1 cellular context compared by ENCODE assay signal in the genomic region with DNA sequence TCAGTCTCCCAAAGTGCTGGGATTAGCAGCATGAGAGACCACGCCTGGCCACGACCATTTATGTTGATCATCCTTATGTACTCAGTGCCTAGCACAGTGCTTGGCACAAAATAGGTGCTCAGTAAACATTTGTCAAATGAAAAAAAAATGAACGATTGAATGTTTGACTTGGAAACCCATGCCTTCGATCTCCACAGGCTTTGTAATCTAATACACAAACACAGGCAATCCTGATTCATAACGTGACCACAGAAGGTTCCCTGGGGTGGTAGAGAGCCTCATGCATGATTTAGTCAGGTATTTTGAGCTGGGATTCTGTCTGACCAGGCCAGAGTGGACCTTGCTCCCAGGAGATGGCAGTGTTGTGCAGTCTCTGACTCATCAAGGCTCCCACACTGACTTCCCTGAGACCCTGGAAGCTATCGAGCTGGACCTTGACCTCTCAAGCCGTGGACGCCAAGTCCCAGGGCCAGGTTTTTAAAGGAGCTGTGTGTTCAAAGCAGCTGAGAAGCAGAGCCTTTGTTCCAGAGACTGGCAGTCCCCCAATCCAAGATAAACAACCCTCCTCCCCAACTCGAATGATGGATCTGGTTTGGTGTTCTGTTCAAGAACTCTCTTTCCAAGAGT.
TF ChIP-seq lines count a peak whose summit lies in the region.

No MANE protein-coding gene starts in this region.

TF ChIP-seq in liver, 16 proteins besides CTCF, POLR2A, EP300 and RAD21 (continued from another document):
- TF ChIP-seq, protein P1, sequence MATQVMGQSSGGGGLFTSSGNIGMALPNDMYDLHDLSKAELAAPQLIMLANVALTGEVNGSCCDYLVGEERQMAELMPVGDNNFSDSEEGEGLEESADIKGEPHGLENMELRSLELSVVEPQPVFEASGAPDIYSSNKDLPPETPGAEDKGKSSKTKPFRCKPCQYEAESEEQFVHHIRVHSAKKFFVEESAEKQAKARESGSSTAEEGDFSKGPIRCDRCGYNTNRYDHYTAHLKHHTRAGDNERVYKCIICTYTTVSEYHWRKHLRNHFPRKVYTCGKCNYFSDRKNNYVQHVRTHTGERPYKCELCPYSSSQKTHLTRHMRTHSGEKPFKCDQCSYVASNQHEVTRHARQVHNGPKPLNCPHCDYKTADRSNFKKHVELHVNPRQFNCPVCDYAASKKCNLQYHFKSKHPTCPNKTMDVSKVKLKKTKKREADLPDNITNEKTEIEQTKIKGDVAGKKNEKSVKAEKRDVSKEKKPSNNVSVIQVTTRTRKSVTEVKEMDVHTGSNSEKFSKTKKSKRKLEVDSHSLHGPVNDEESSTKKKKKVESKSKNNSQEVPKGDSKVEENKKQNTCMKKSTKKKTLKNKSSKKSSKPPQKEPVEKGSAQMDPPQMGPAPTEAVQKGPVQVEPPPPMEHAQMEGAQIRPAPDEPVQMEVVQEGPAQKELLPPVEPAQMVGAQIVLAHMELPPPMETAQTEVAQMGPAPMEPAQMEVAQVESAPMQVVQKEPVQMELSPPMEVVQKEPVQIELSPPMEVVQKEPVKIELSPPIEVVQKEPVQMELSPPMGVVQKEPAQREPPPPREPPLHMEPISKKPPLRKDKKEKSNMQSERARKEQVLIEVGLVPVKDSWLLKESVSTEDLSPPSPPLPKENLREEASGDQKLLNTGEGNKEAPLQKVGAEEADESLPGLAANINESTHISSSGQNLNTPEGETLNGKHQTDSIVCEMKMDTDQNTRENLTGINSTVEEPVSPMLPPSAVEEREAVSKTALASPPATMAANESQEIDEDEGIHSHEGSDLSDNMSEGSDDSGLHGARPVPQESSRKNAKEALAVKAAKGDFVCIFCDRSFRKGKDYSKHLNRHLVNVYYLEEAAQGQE (IDR thresholded peaks at IDR 0.05) = no peak
- TF ChIP-seq HNF4G (IDR thresholded peaks at IDR 0.05) (peak; percentile 94), RXRA (IDR thresholded peaks at IDR 0.05) (peak; percentile 60 to 67), GABPA (IDR thresholded peaks at IDR 0.05 in 1 of 2, conservative IDR thresholded peaks at IDR 0.05 in 1 of 2) (no peak), FOXA1 (IDR thresholded peaks at IDR 0.05) (no peak)
- TF ChIP-seq, protein P2, sequence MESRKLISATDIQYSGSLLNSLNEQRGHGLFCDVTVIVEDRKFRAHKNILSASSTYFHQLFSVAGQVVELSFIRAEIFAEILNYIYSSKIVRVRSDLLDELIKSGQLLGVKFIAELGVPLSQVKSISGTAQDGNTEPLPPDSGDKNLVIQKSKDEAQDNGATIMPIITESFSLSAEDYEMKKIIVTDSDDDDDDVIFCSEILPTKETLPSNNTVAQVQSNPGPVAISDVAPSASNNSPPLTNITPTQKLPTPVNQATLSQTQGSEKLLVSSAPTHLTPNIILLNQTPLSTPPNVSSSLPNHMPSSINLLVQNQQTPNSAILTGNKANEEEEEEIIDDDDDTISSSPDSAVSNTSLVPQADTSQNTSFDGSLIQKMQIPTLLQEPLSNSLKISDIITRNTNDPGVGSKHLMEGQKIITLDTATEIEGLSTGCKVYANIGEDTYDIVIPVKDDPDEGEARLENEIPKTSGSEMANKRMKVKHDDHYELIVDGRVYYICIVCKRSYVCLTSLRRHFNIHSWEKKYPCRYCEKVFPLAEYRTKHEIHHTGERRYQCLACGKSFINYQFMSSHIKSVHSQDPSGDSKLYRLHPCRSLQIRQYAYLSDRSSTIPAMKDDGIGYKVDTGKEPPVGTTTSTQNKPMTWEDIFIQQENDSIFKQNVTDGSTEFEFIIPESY (IDR thresholded peaks at IDR 0.05) = no peak
